9 cellular contexts compared by ENCODE assay signal in genomic region chrX:149539283-149540132, GRCh38. TPM values are rescaled to one million over a fixed set of nuclear protein-coding genes. Genes with fewer than 3 reads are reported as not detected.
DNase-seq lines count a peak whose midpoint lies in the region; ATAC-seq and TF ChIP-seq lines count a peak whose summit lies in the region.
"Had no signal": no experiment of that assay in that cellular context is flagged by ENCODE, and none has a peak within 500 bp of the region (broad histone marks: within the 10 kb centered on the region; RNA-seq: fewer than 3 reads in every experiment).

No MANE protein-coding gene starts in this region.

- DNase-seq in NCI-H82 (lab: John Stamatoyannopoulos, UW), result peak; percentile 95
- peak; percentile 93 for DNase-seq in activated CD4-positive, alpha-beta memory T cell treated with anti-CD3 and anti-CD28 coated beads for 36 hours
- DNase-seq in lower lobe of right lung, result peak; percentile 92
- DNase-seq in stimulated activated CD4-positive, alpha-beta T cell treated with anti-CD3 and anti-CD28 coated beads, TNF-alpha, amount 100 ng/mL, for 24 hours (ENCODE audit: low read depth in 3 of 3), result peak; percentile 46 to 82 (median 52)

- POLR2A ChIA-PET in activated CD4-positive, alpha-beta memory T cell treated with anti-CD3 and anti-CD28 coated beads for 36 hours (lab: Charles Lee), result interaction anchor here (1.1 to 3.6 kb wide), 3 partner anchors 34 to 399 kb away, joined by 3 to 31 read pairs (median 5); partner anchors contain the start of genes EOLA2 and IDS

- ATAC-seq in GM19438 (IDR thresholded peaks at IDR 0.05; ENCODE audit: low read depth, unreplicated experiment) (peak; percentile 53), HG03571 (IDR thresholded peaks at IDR 0.05; ENCODE audit: unreplicated experiment) (peak; percentile 46), lower lobe of right lung (peak; percentile 77 to 79)

- peaks cover 3% of the 10 kb centered on the region for H3K4me1 Mint-ChIP-seq in activated CD4-positive, alpha-beta memory T cell treated with anti-CD3 and anti-CD28 coated beads for 36 hours (ENCODE audit: low read depth)

- peak overlapping the region; percentile 80 for H3K4me3 Mint-ChIP-seq in activated CD4-positive, alpha-beta memory T cell treated with anti-CD3 and anti-CD28 coated beads for 36 hours

- intact Hi-C loops in activated CD4-positive, alpha-beta memory T cell treated with anti-CD3 and anti-CD28 coated beads for 36 hours (cut with micrococcal nuclease), result loop anchor here (1.0 kb wide), 2 partner anchors 12 to 35 kb away; no protein-coding TSS in a partner anchor
- intact Hi-C loops in lower lobe of right lung (cut with DNase I), result no loop called here

- H3K9me3 ChIP-seq in duodenal mucosa (ENCODE audit: control insufficient read depth in 1 of 2, low read length in 2 of 2) (no peaks in the 10 kb centered on the region), lower lobe of right lung (no peaks in the 10 kb centered on the region)

- CTCF ChIA-PET in activated CD4-positive, alpha-beta memory T cell treated with anti-CD3 and anti-CD28 coated beads for 36 hours (lab: Charles Lee), result interaction anchor here (0.8 to 2.6 kb wide), 7 partner anchors 12 to 53 kb away, joined by 3 to 16 read pairs (median 3); partner anchors contain the start of gene IDS

- peak overlapping the region; percentile 93; the same call in 1 of the 2 replicates for H3K27ac ChIP-seq in C4-2B
- peak overlapping the region; percentile 75 for H3K27ac ChIP-seq in duodenal mucosa (ENCODE audit: low read depth, low read length)
- peak overlapping the region; percentile 72 for H3K27ac ChIP-seq in lower lobe of right lung

- H3K27me3 ChIP-seq in duodenal mucosa (ENCODE audit: control insufficient read depth in 1 of 2, insufficient read depth in 2 of 2, low read length in 2 of 2) (no peaks in the 10 kb centered on the region), lower lobe of right lung (ENCODE audit: low read depth) (no peaks in the 10 kb centered on the region)

- no peaks in the 10 kb centered on the region for H3K27me3 Mint-ChIP-seq in activated CD4-positive, alpha-beta memory T cell treated with anti-CD3 and anti-CD28 coated beads for 36 hours

- H3K4me1 ChIP-seq in duodenal mucosa (ENCODE audit: control insufficient read depth in 1 of 2, insufficient read depth in 2 of 2, low read length in 2 of 2) (peaks cover 0 to 11% of the 10 kb centered on the region in 2 donors), lower lobe of right lung (peaks cover 6% of the 10 kb centered on the region)

- no peaks in the 10 kb centered on the region for H3K36me3 Mint-ChIP-seq in activated CD4-positive, alpha-beta memory T cell treated with anti-CD3 and anti-CD28 coated beads for 36 hours

- no peak overlapping the region for H3K9ac ChIP-seq in duodenal mucosa (ENCODE audit: low read depth in 1 of 2, low read length in 2 of 2)

- no peaks in the 10 kb centered on the region for H3K9me3 Mint-ChIP-seq in activated CD4-positive, alpha-beta memory T cell treated with anti-CD3 and anti-CD28 coated beads for 36 hours

- TF ChIP-seq CTCF in C4-2B (conservative IDR thresholded peaks at IDR 0.05), result no peak
- TF ChIP-seq CTCF in lower lobe of right lung (IDR thresholded peaks at IDR 0.05), result no peak

- H3K4me3 ChIP-seq in duodenal mucosa (ENCODE audit: low read depth in 1 of 2, low read length in 2 of 2) (peak overlapping the region; percentile 55 to 58), lower lobe of right lung (peak overlapping the region; percentile 51)

- peak overlapping the region; percentile 85 for H3K27ac Mint-ChIP-seq in activated CD4-positive, alpha-beta memory T cell treated with anti-CD3 and anti-CD28 coated beads for 36 hours

- H3K36me3 ChIP-seq in duodenal mucosa (ENCODE audit: control insufficient read depth in 1 of 2, insufficient read depth in 2 of 2, low read length in 2 of 2) (peaks cover 0 to 4% of the 10 kb centered on the region in 2 donors), lower lobe of right lung (no peaks in the 10 kb centered on the region)

RNA-seq across cellular contexts. Expression of gene EOLA1, which starts 1.3 kb away (rescaled TPM):
- total RNA-seq in activated CD4-positive, alpha-beta memory T cell treated with anti-CD3 and anti-CD28 coated beads for 36 hours, result 10 to 100 TPM; 22.1 to 24.7 TPM
- total RNA-seq in lower lobe of right lung, result 19.8 TPM

RNA-seq across cellular contexts. Expression of gene HSFX3, which starts 10.2 kb away (rescaled TPM):
- total RNA-seq in activated CD4-positive, alpha-beta memory T cell treated with anti-CD3 and anti-CD28 coated beads for 36 hours, result not detected
- total RNA-seq in lower lobe of right lung, result not detected
- total RNA-seq: activated CD8-positive, alpha-beta memory T cell treated with anti-CD3 and anti-CD28 coated beads for 36 hours had no signal

RNA-seq across cellular contexts. Expression of gene IDS, which starts 34.4 kb away (rescaled TPM):
- total RNA-seq in activated CD4-positive, alpha-beta memory T cell treated with anti-CD3 and anti-CD28 coated beads for 36 hours, result 10 to 100 TPM; 71.6 to 72.2 TPM
- 88.6 TPM for total RNA-seq in lower lobe of right lung

RNA-seq across cellular contexts. Expression of gene MAGEA9B, which starts 47.8 kb away (rescaled TPM):
- total RNA-seq in activated CD4-positive, alpha-beta memory T cell treated with anti-CD3 and anti-CD28 coated beads for 36 hours, result not detected
- not detected for total RNA-seq in lower lobe of right lung
- total RNA-seq: activated CD8-positive, alpha-beta memory T cell treated with anti-CD3 and anti-CD28 coated beads for 36 hours had no signal

RNA-seq across cellular contexts. Expression of gene HSFX2, which starts 55.6 kb away (rescaled TPM):
- under 1 TPM in 1 of 2 experiments, not detected in 1; 0.29 TPM for total RNA-seq in activated CD4-positive, alpha-beta memory T cell treated with anti-CD3 and anti-CD28 coated beads for 36 hours
- not detected for total RNA-seq in lower lobe of right lung

Comparison
In these comparisons a context has a peak if more than half of its experiments do, and no peak if none do; other contexts are left out.
1. Peak in every context shown above with its lines: DNase-seq, ATAC-seq, H3K4me3 ChIP-seq and H3K27ac ChIP-seq.